14 cellular contexts compared by ENCODE assay signal in genomic region chr5:40446910-40447309, GRCh38.
DNase-seq lines count a peak whose midpoint lies in the region; ATAC-seq and TF ChIP-seq lines count a peak whose summit lies in the region.
"Had no signal": no experiment of that assay in that cellular context is flagged by ENCODE, and none has a peak within 500 bp of the region (broad histone marks: within the 10 kb centered on the region; RNA-seq: fewer than 3 reads in every experiment).

No MANE protein-coding gene starts in this region.

- no peaks in the 10 kb centered on the region for H3K27me3 ChIP-seq in PC-9 (ENCODE audit: insufficient read depth, low read depth)
- H3K27me3 ChIP-seq: esophagus muscularis mucosa, upper lobe of left lung had no signal

- H3K36me3 ChIP-seq in PC-9 (ENCODE audit: low read depth): peaks cover 4% of the 10 kb centered on the region; the same call in 1 of the 2 replicates
- H3K36me3 ChIP-seq: esophagus muscularis mucosa, upper lobe of left lung had no signal

- TF ChIP-seq CTCF in PC-9 (conservative IDR thresholded peaks at IDR 0.05) (no peak), epithelial cell of proximal tubule (conservative IDR thresholded peaks at IDR 0.05; ENCODE audit: low read depth, low read length) (no peak)

- H3K4me3 ChIP-seq in PC-9 (no peak overlapping the region), epithelial cell of proximal tubule (ENCODE audit: low read depth, low read length) (no peak overlapping the region), skeletal muscle cell (ENCODE audit: low read depth, low read length) (no peak overlapping the region)
- H3K4me3 ChIP-seq: esophagus muscularis mucosa, upper lobe of left lung had no signal

- no peaks in the 10 kb centered on the region for H3K79me2 ChIP-seq in PC-9 (ENCODE audit: low read depth)

- intact Hi-C loops in PC-9 (cut with micrococcal nuclease; ENCODE audit: unreplicated experiment): no loop called here

- DNase-seq in SIG-M5 treated with dmso at 0.1 percent for 504 hours (lab: John Stamatoyannopoulos, UW; ENCODE audit: unreplicated experiment) (peak; percentile 10), SIG-M5 (lab: John Stamatoyannopoulos, UW) (no peak), PC-9 (peak; percentile 39 to 63), epithelial cell of proximal tubule (ENCODE audit: low read depth) (peak; percentile 94), skeletal muscle cell (ENCODE audit: low read depth) (peak; percentile 75), SK-N-DZ (ENCODE audit: low spot score) (no peak), GM19238 (ENCODE audit: insufficient read length, low spot score) (no peak)
- DNase-seq: activated T-cell treated with anti-CD3 and anti-CD28 coated beads, Interleukin-2, amount 50 U/mL, for 72 hours; NCI-H2081 treated with DMSO at 0.1 percent for 48 hours; stimulated activated CD4-positive, alpha-beta T cell treated with anti-CD3 and anti-CD28 coated beads, Interleukin-2, amount 100 ng/mL, for 24 hours; T-cell had no signal

- no peak overlapping the region for H3K27ac ChIP-seq in PC-9
- H3K27ac ChIP-seq: esophagus muscularis mucosa, upper lobe of left lung had no signal

- H3K9me3 ChIP-seq in PC-9 (ENCODE audit: insufficient read depth, low read depth): peaks cover 16% of the 10 kb centered on the region

- H3K4me1 ChIP-seq in PC-9 (replicated peaks; ENCODE audit: insufficient read depth): peaks cover 9% of the 10 kb centered on the region; the same call in 1 of the 2 replicates
- H3K4me1 ChIP-seq: esophagus muscularis mucosa had no signal

- peaks cover 3% of the 10 kb centered on the region; the same call in 1 of the 2 replicates for H3K9me2 ChIP-seq in PC-9 (ENCODE audit: insufficient read depth)

- no peak overlapping the region for H2AFZ ChIP-seq in PC-9

- CTCF ChIA-PET in PC-9 (lab: Charles Lee): no interaction called here

- no peak overlapping the region for H3K4me2 ChIP-seq in PC-9

- BruUV-seq in PC-9 (replicated peaks; lab: Mats Ljungman, UMichigan): no TSS peak

- no peaks in the 10 kb centered on the region for H4K20me1 ChIP-seq in PC-9 (ENCODE audit: insufficient read depth)

- POLR2A ChIA-PET in PC-9 (lab: Charles Lee; ENCODE audit: unreplicated experiment): no interaction called here

- H3F3A ChIP-seq in PC-9 (ENCODE audit: insufficient read depth, low read depth): no peaks in the 10 kb centered on the region

- no peak for ATAC-seq in GM21737 (IDR thresholded peaks at IDR 0.05; ENCODE audit: unreplicated experiment)
- ATAC-seq: T-cell had no signal

Comparison
In these comparisons a context has a peak if more than half of its experiments do, and no peak if none do; other contexts are left out.
1. DNase-seq: peak in SIG-M5 treated with dmso at 0.1 percent for 504 hours (single experiment), PC-9 (2 of 2), epithelial cell of proximal tubule (single experiment) and skeletal muscle cell (single experiment); none in SIG-M5 (single experiment), SK-N-DZ (single experiment) and GM19238 (single experiment).